Comparison of ENCODE assay signal across 30 cellular contexts in genomic region chr9:87081523-87081922, GRCh38.
"Had no signal": no experiment of that assay in that cellular context is flagged by ENCODE, and none has a peak within 500 bp of the region (broad histone marks: within the 10 kb centered on the region; RNA-seq: fewer than 3 reads in every experiment).

No MANE protein-coding gene starts in this region.

- H3K27ac ChIP-seq: Peyer's patch, SJSA1 had no signal

- H3K4me1 ChIP-seq: ascending aorta, Peyer's patch, SJSA1 had no signal

- H3K36me3 Mint-ChIP-seq: activated naive CD4-positive, alpha-beta T cell treated with anti-CD3 and anti-CD28 coated beads, Interleukin-2, amount 50 U/mL, for 24 hours; activated naive CD8-positive, alpha-beta T cell treated with anti-CD3 and anti-CD28 coated beads, Interleukin-2, amount 10 ng/mL, durations not matched to agents 7 days and 5 days; IgD-negative memory B cell had no signal

- ATAC-seq: activated CD4-positive, alpha-beta T cell treated with anti-CD3 and anti-CD28 coated beads for 36 hours; activated CD8-positive, alpha-beta T cell treated with anti-CD3 and anti-CD28 coated beads, Interleukin-2, amount 10 ng/mL, durations not matched to agents 7 days and 5 days; PC-3 had no signal

- H3K9me3 Mint-ChIP-seq: activated CD4-positive, alpha-beta T cell treated with anti-CD3 and anti-CD28 coated beads, Interleukin-2, amount 10 ng/mL, durations not matched to agents 7 days and 5 days had no signal

- H3K36me3 ChIP-seq: ascending aorta, Peyer's patch, SJSA1 had no signal

- H3K4me3 ChIP-seq: ascending aorta, Peyer's patch, SJSA1 had no signal

- H3K9ac ChIP-seq: SK-N-SH had no signal

- H3K4me3 Mint-ChIP-seq: activated CD4-positive, alpha-beta T cell treated with anti-CD3 and anti-CD28 coated beads for 36 hours; activated CD4-positive, alpha-beta T cell treated with anti-CD3 and anti-CD28 coated beads, Interleukin-2, amount 10 ng/mL, durations not matched to agents 7 days and 5 days; activated CD8-positive, alpha-beta T cell treated with anti-CD3 and anti-CD28 coated beads, Interleukin-2, amount 10 ng/mL, durations not matched to agents 7 days and 5 days; activated naive CD4-positive, alpha-beta T cell treated with anti-CD3 and anti-CD28 coated beads, Interleukin-2, amount 50 U/mL, for 24 hours; activated naive CD8-positive, alpha-beta T cell treated with anti-CD3 and anti-CD28 coated beads, Interleukin-2, amount 10 ng/mL, durations not matched to agents 7 days and 5 days; activated T-cell treated with anti-CD3 and anti-CD28 coated beads, Interleukin-2, amount 50 U/mL, for 24 hours; IgD-negative memory B cell; T-helper 1 cell treated with Interleukin-12 subunit alpha and Interleukin-12 subunit beta and Interleukin-4 antibody, amounts not matched to agents 30 μg/mL and 1 μg/mL, for 36 hours; T-helper 2 cell treated with Interferon-gamma antibody and Interleukin-4, amounts not matched to agents 5 μg/mL and 100 μg/mL, for 36 hours had no signal

- H3K9me3 ChIP-seq: ascending aorta, Peyer's patch, SJSA1, SK-N-SH had no signal

- DNase-seq: activated CD4-positive, alpha-beta T cell treated with anti-CD3 and anti-CD28 coated beads, Interleukin-2, amount 10 ng/mL, durations not matched to agents 7 days and 5 days; activated CD4-positive, alpha-beta T cell treated with anti-CD3 and anti-CD28 coated beads, Interleukin-2, amount 50 U/mL, for 48 hours; activated CD8-positive, alpha-beta T cell treated with anti-CD3 and anti-CD28 coated beads, Interleukin-2, amount 10 ng/mL, durations not matched to agents 7 days and 5 days; activated gamma-delta T cell; activated naive CD4-positive, alpha-beta T cell treated with Interleukin-2 at 50 U/mL for 16 hours; activated naive CD8-positive, alpha-beta T cell treated with anti-CD3 and anti-CD28 coated beads, Interleukin-2, amount 10 ng/mL, durations not matched to agents 7 days and 5 days; activated T-cell treated with anti-CD3 and anti-CD28 coated beads, Interleukin-2, amount 50 U/mL, for 24 hours; amygdala; KBM-7; MM.1S; MV-4-11; NCI-H1092; NCI-H1436 treated with DMSO at 0.1 percent for 48 hours; NCI-H1694 treated with DMSO at 0.1 percent for 48 hours; NCI-H2029; NCI-H510A; NCI-H748 treated with DMSO at 0.1 percent for 48 hours; NK-92 treated with Interleukin-12 subunit alpha and Interleukin-12 subunit beta, amount 100 ng/mL, for 24 hours; Peyer's patch; SHP77 treated with DMSO at 0.1 percent for 48 hours had no signal

- H3K27ac Mint-ChIP-seq: activated CD4-positive, alpha-beta T cell treated with anti-CD3 and anti-CD28 coated beads for 36 hours; activated CD4-positive, alpha-beta T cell treated with anti-CD3 and anti-CD28 coated beads, Interleukin-2, amount 10 ng/mL, durations not matched to agents 7 days and 5 days; activated CD8-positive, alpha-beta T cell treated with anti-CD3 and anti-CD28 coated beads, Interleukin-2, amount 10 ng/mL, durations not matched to agents 7 days and 5 days; activated naive CD4-positive, alpha-beta T cell treated with anti-CD3 and anti-CD28 coated beads, Interleukin-2, amount 50 U/mL, for 24 hours; activated naive CD8-positive, alpha-beta T cell treated with anti-CD3 and anti-CD28 coated beads, Interleukin-2, amount 10 ng/mL, durations not matched to agents 7 days and 5 days; activated T-cell treated with anti-CD3 and anti-CD28 coated beads, Interleukin-2, amount 50 U/mL, for 24 hours; activated T-helper 2 cell treated with anti-CD3 and anti-CD28 coated beads, Interferon-gamma antibody, Interleukin-2, Interleukin-4, amounts not matched to agents 10 μg/mL and 5 μg/mL and 100 μg/mL, durations not matched to agents 14 hours and 24 hours and 36 hours; IgD-negative memory B cell; T-helper 1 cell treated with Interleukin-12 subunit alpha and Interleukin-12 subunit beta and Interleukin-4 antibody, amounts not matched to agents 30 μg/mL and 1 μg/mL, for 36 hours; T-helper 2 cell treated with Interferon-gamma antibody and Interleukin-4, amounts not matched to agents 5 μg/mL and 100 μg/mL, for 36 hours had no signal

- H3K27me3 ChIP-seq: ascending aorta, Peyer's patch, SJSA1 had no signal

- H3K27me3 Mint-ChIP-seq: activated CD4-positive, alpha-beta T cell treated with anti-CD3 and anti-CD28 coated beads for 36 hours; activated CD4-positive, alpha-beta T cell treated with anti-CD3 and anti-CD28 coated beads, Interleukin-2, amount 10 ng/mL, durations not matched to agents 7 days and 5 days; activated naive CD8-positive, alpha-beta T cell treated with anti-CD3 and anti-CD28 coated beads, Interleukin-2, amount 10 ng/mL, durations not matched to agents 7 days and 5 days; IgD-negative memory B cell had no signal

- H3K4me1 Mint-ChIP-seq: activated CD4-positive, alpha-beta T cell treated with anti-CD3 and anti-CD28 coated beads for 36 hours; activated CD4-positive, alpha-beta T cell treated with anti-CD3 and anti-CD28 coated beads, Interleukin-2, amount 10 ng/mL, durations not matched to agents 7 days and 5 days; activated naive CD4-positive, alpha-beta T cell treated with anti-CD3 and anti-CD28 coated beads, Interleukin-2, amount 50 U/mL, for 24 hours; activated naive CD8-positive, alpha-beta T cell treated with anti-CD3 and anti-CD28 coated beads, Interleukin-2, amount 10 ng/mL, durations not matched to agents 7 days and 5 days; IgD-negative memory B cell had no signal
